ENCODE assay signal across 29 cellular contexts in genomic region chr9:125468646-125469045, GRCh38.
"Had no signal": no experiment of that assay in that cellular context is flagged by ENCODE, and none has a peak within 500 bp of the region (broad histone marks: within the 10 kb centered on the region; RNA-seq: fewer than 3 reads in every experiment).

No MANE protein-coding gene starts in this region.

- H3K36me3 Mint-ChIP-seq: activated CD8-positive, alpha-beta memory T cell treated with anti-CD3 and anti-CD28 coated beads, Interleukin-2, amount 10 ng/mL, durations not matched to agents 7 days and 5 days; brain had no signal

- H3K27me3 Mint-ChIP-seq: activated CD8-positive, alpha-beta memory T cell treated with anti-CD3 and anti-CD28 coated beads, Interleukin-2, amount 10 ng/mL, durations not matched to agents 7 days and 5 days; activated naive CD8-positive, alpha-beta T cell treated with anti-CD3 and anti-CD28 coated beads, Interleukin-2, amount 50 U/mL, for 24 hours; brain; IgD-negative memory B cell had no signal

- H3K27ac ChIP-seq: ascending aorta, KMS-11, SJSA1 had no signal

- H3K4me3 Mint-ChIP-seq: activated CD8-positive, alpha-beta memory T cell treated with anti-CD3 and anti-CD28 coated beads, Interleukin-2, amount 10 ng/mL, durations not matched to agents 7 days and 5 days; activated naive CD8-positive, alpha-beta T cell treated with anti-CD3 and anti-CD28 coated beads, Interleukin-2, amount 50 U/mL, for 24 hours; activated T-cell treated with anti-CD3 and anti-CD28 coated beads, Interleukin-2, amount 50 U/mL, for 4 hours; brain; IgD-negative memory B cell had no signal

- H3K4me1 Mint-ChIP-seq: IgD-negative memory B cell had no signal

- H3K4me3 ChIP-seq: ascending aorta, MG63, SJSA1 had no signal

- H3K27me3 ChIP-seq: ascending aorta, MG63, SJSA1 had no signal

- H3K36me3 ChIP-seq: MG63 had no signal

- DNase-seq: activated CD4-positive, alpha-beta T cell treated with anti-CD3 and anti-CD28 coated beads for 48 hours; activated CD4-positive, alpha-beta T cell treated with anti-CD3 and anti-CD28 coated beads, Interleukin-2, amount 50 U/mL, for 4 hours; activated CD4-positive, CD25-positive, alpha-beta regulatory T cell treated with anti-CD3 and anti-CD28 coated beads, Interleukin-2, amount 50 U/mL, for 72 hours; activated CD8-positive, alpha-beta memory T cell treated with anti-CD3 and anti-CD28 coated beads, Interleukin-2, amount 10 ng/mL, durations not matched to agents 7 days and 5 days; activated effector memory CD4-positive, alpha-beta T cell treated with anti-CD3 and anti-CD28 coated beads, Interleukin-2, amount 50 U/mL, for 16 hours; activated naive CD4-positive, alpha-beta T cell treated with Interleukin-2 at 50 U/mL for 16 hours; activated naive CD8-positive, alpha-beta T cell treated with anti-CD3 and anti-CD28 coated beads, Interleukin-2, amount 50 U/mL, for 24 hours; activated T-cell treated with anti-CD3 and anti-CD28 coated beads, Interleukin-2, amount 50 U/mL, for 4 hours; amniotic stem cell; MG63; MV-4-11; NCI-H1092 treated with DMSO at 0.1 percent for 48 hours; NCI-H1417 treated with DMSO at 0.1 percent for 48 hours; NCI-H1694; NCI-H2029; NCI-H2107; NCI-H345; NCI-H510A treated with DMSO at 0.1 percent for 48 hours; NCI-H69; PC-3; SHP77; SW 1271 had no signal

- H3K27ac Mint-ChIP-seq: activated CD8-positive, alpha-beta memory T cell treated with anti-CD3 and anti-CD28 coated beads, Interleukin-2, amount 10 ng/mL, durations not matched to agents 7 days and 5 days; activated naive CD8-positive, alpha-beta T cell treated with anti-CD3 and anti-CD28 coated beads, Interleukin-2, amount 50 U/mL, for 24 hours; IgD-negative memory B cell had no signal

- H3K9me3 Mint-ChIP-seq: activated naive CD4-positive, alpha-beta T cell treated with anti-CD3 and anti-CD28 coated beads, Interleukin-2, amount 50 U/mL, for 72 hours; activated naive CD8-positive, alpha-beta T cell treated with anti-CD3 and anti-CD28 coated beads, Interleukin-2, amount 50 U/mL, for 24 hours; activated T-cell treated with anti-CD3 and anti-CD28 coated beads, Interleukin-2, amount 50 U/mL, for 4 hours; brain; IgD-negative memory B cell had no signal

- H3K9me3 ChIP-seq: ascending aorta, MG63, SJSA1 had no signal

- ATAC-seq: activated CD8-positive, alpha-beta memory T cell treated with anti-CD3 and anti-CD28 coated beads, Interleukin-2, amount 10 ng/mL, durations not matched to agents 7 days and 5 days; activated naive CD4-positive, alpha-beta T cell treated with anti-CD3 and anti-CD28 coated beads, Interleukin-2, amount 50 U/mL, for 72 hours; activated naive CD8-positive, alpha-beta T cell treated with anti-CD3 and anti-CD28 coated beads, Interleukin-2, amount 50 U/mL, for 24 hours; activated T-cell treated with anti-CD3 and anti-CD28 coated beads, Interleukin-2, amount 50 U/mL, for 4 hours; PC-3; SK-N-SH treated with all-trans-retinoic acid at 6 μM for 48 hours had no signal
